19 cellular contexts compared by ENCODE assay signal in the genomic region with DNA sequence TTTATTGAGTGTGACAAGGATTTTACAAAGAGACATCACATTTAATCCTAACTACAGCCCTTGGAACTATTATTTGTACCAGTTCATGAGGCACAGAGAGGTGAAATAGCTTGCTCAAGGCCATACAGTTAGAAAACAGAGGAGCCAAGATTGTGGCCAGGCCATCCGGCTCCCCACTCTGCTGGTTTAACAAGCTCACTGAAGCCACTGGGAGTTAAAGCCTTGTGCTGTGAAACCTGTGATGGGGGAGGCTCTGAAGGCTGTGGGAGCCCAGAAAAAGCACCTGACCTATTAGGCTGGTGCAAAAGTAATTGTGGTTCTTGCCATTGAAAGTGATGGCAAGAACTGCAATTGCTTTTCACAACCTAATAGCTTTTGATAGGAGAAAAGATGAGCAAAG.
A peak's percentile ranks its signal among the peaks of the same experiment; 100 is the strongest.
DNase-seq lines count a peak whose midpoint lies in the region; ATAC-seq, FAIRE-seq and TF ChIP-seq lines count a peak whose summit lies in the region.
"Had no signal": no experiment of that assay in that cellular context is flagged by ENCODE, and none has a peak within 500 bp of the region (broad histone marks: within the 10 kb centered on the region; RNA-seq: fewer than 3 reads in every experiment).

No MANE protein-coding gene starts in this region.

- H3K9me3 ChIP-seq in A549: no peaks in the 10 kb centered on the region
- H3K9me3 ChIP-seq in Panc1 (ENCODE audit: control insufficient read depth, insufficient read depth, low read depth, low read length): no peaks in the 10 kb centered on the region
- no peaks in the 10 kb centered on the region for H3K9me3 ChIP-seq in esophagus muscularis mucosa
- no peaks in the 10 kb centered on the region for H3K9me3 ChIP-seq in psoas muscle
- H3K9me3 ChIP-seq: BLaER1 treated with 17β-estradiol and CSF1 and Interleukin-3, amounts not matched to agents 10 nM and 100 nM; HAP-1 had no signal

- in situ Hi-C loops in Panc1 (cut with HindIII; ENCODE audit: low pct_unique_long_range_greater_than_20kb, low sequenced_read_pairs): no loop called here

- DNase-seq in A549 (ENCODE audit: low read depth in 1 of 2, low spot score in 1 of 2) (no peak), Panc1 (ENCODE audit: low read depth, low spot score) (no peak), esophagus muscularis mucosa (ENCODE audit: extremely low spot score) (no peak), psoas muscle (no peak), cardiac septum (ENCODE audit: low spot score) (no peak), left cardiac atrium (no peak)
- DNase-seq: AML-193; Calu3; CD4-positive, CD25-positive, alpha-beta regulatory T cell; DMS 273 treated with DMSO at 0.1 percent for 48 hours; DMS79; GOT3 had no signal

- ATAC-seq in A549 (no peak), Panc1 (no peak), psoas muscle (no peak), HG03135 (IDR thresholded peaks at IDR 0.05; ENCODE audit: unreplicated experiment) (no peak), GM19452 (IDR thresholded peaks at IDR 0.05; ENCODE audit: unreplicated experiment) (no peak), left cardiac atrium (no peak)

- peak overlapping the region; percentile 20; the same call in 2 of the 3 replicates for H3K4me2 ChIP-seq in A549
- H3K4me2 ChIP-seq: BLaER1 treated with 17β-estradiol and CSF1 and Interleukin-3, amounts not matched to agents 10 nM and 100 nM had no signal

- H3K36me3 ChIP-seq in Panc1 (ENCODE audit: control insufficient read depth, insufficient read depth, low read length) (no peaks in the 10 kb centered on the region), esophagus muscularis mucosa (no peaks in the 10 kb centered on the region), psoas muscle (ENCODE audit: insufficient read depth in 1 of 2, low read depth in 1 of 2) (no peaks in the 10 kb centered on the region)
- H3K36me3 ChIP-seq: BLaER1 treated with 17β-estradiol and CSF1 and Interleukin-3, amounts not matched to agents 10 nM and 100 nM; HAP-1 had no signal

- TF ChIP-seq POLR2A in A549 (IDR thresholded peaks at IDR 0.05; ENCODE audit: low read length) (no peak), esophagus muscularis mucosa (IDR thresholded peaks at IDR 0.05; ENCODE audit: low read depth) (no peak)

- no peak for TF ChIP-seq EP300 in A549 (IDR thresholded peaks at IDR 0.05)
- TF ChIP-seq EP300 in esophagus muscularis mucosa (IDR thresholded peaks at IDR 0.05): no peak

- peaks cover 24% of the 10 kb centered on the region; the same call in 2 of the 3 replicates for H3K4me1 ChIP-seq in A549
- no peaks in the 10 kb centered on the region for H3K4me1 ChIP-seq in Panc1 (ENCODE audit: control insufficient read depth, insufficient read depth, low read length)
- peaks cover 0 to 49% (median 28%) of the 10 kb centered on the region in 4 donors for H3K4me1 ChIP-seq in esophagus muscularis mucosa
- H3K4me1 ChIP-seq in psoas muscle: peaks cover 18% of the 10 kb centered on the region
- H3K4me1 ChIP-seq: HAP-1 had no signal

- POLR2A ChIA-PET in A549 (lab: Yijun Ruan, JAX) (no interaction called here), Panc1 (lab: Charles Lee) (interaction anchor here (0.5 kb wide), 1 partner anchor 30 kb away, joined by 11 read pairs; no protein-coding TSS in a partner anchor)

- TF ChIP-seq RAD21 in A549 (conservative IDR thresholded peaks at IDR 0.05 in 1 of 2, IDR thresholded peaks at IDR 0.05 in 1 of 2): no peak

- BruUV-seq in Panc1 (replicated peaks; lab: Mats Ljungman, UMichigan): no TSS peak

- intact Hi-C loops in Panc1 (cut with micrococcal nuclease; ENCODE audit: unreplicated experiment): no loop called here
- intact Hi-C loops in esophagus muscularis mucosa (cut with DNase I): no loop called here
- intact Hi-C loops in psoas muscle (cut with DNase I): no loop called here
- intact Hi-C loops in cardiac septum (cut with DNase I): no loop called here
- intact Hi-C loops in left cardiac atrium (cut with DNase I): no loop called here

- FAIRE-seq in A549 (lab: Jason Lieb, UNC): no peak
- FAIRE-seq: G401.6, GM12891 had no signal

- TF ChIP-seq CTCF in A549 (IDR thresholded peaks at IDR 0.05) (no peak), Panc1 (IDR thresholded peaks at IDR 0.05) (no peak), esophagus muscularis mucosa (IDR thresholded peaks at IDR 0.05) (no peak), psoas muscle (IDR thresholded peaks at IDR 0.05) (no peak)

- H3K4me3 ChIP-seq in A549: no peak overlapping the region
- H3K4me3 ChIP-seq in Panc1 (ENCODE audit: low read depth in 2 of 2, low read length in 2 of 2): no peak overlapping the region
- H3K4me3 ChIP-seq in esophagus muscularis mucosa: no peak overlapping the region
- H3K4me3 ChIP-seq in psoas muscle: no peak overlapping the region
- H3K4me3 ChIP-seq: BLaER1 treated with 17β-estradiol and CSF1 and Interleukin-3, amounts not matched to agents 10 nM and 100 nM; HAP-1 had no signal

- CTCF ChIA-PET in A549 (lab: Yijun Ruan, JAX): interaction anchor here (0.7 to 6.2 kb wide), 6 partner anchors 13 to 583 kb away, joined by 3 to 26 read pairs (median 16); a partner anchor contains a TSS
- CTCF ChIA-PET in Panc1 (lab: Charles Lee): no interaction called here

- WGBS in A549 (ENCODE audit: missing lambda C conversion rate): 83% methylated on average over 1 of the region's 1 CpG
- 88% methylated on average over 1 of the region's 1 CpG for WGBS in esophagus muscularis mucosa
- 52 to 69% (median 67%) methylated on average over 1 of the region's 1 CpG for WGBS in psoas muscle, 3 donors

- H3K27ac ChIP-seq in A549: peak overlapping the region in 1 of 2 experiments; percentile 7; a peak in 1 of 6 replicates
- peak overlapping the region; percentile 54; the same call in 1 of the 2 replicates for H3K27ac ChIP-seq in Panc1 (ENCODE audit: low read length)
- peak overlapping the region; percentile 4 to 40 (median 37) for H3K27ac ChIP-seq in esophagus muscularis mucosa (replicated peaks in 1 of 4)
- H3K27ac ChIP-seq in psoas muscle: peak overlapping the region; percentile 41
- H3K27ac ChIP-seq: 22Rv1; BLaER1 treated with 17β-estradiol and CSF1 and Interleukin-3, amounts not matched to agents 10 nM and 100 nM had no signal

- no peaks in the 10 kb centered on the region for H3K27me3 ChIP-seq in Panc1 (ENCODE audit: control insufficient read depth, insufficient read depth, low read length)
- no peaks in the 10 kb centered on the region for H3K27me3 ChIP-seq in esophagus muscularis mucosa
- no peaks in the 10 kb centered on the region for H3K27me3 ChIP-seq in psoas muscle (ENCODE audit: insufficient read depth in 3 of 3, low read length in 2 of 3)
- H3K27me3 ChIP-seq: BLaER1 treated with 17β-estradiol and CSF1 and Interleukin-3, amounts not matched to agents 10 nM and 100 nM had no signal

TF ChIP-seq in A549, 52 proteins besides CTCF, POLR2A, EP300 and RAD21 (continues in another document):
- TF ChIP-seq, protein P1, sequence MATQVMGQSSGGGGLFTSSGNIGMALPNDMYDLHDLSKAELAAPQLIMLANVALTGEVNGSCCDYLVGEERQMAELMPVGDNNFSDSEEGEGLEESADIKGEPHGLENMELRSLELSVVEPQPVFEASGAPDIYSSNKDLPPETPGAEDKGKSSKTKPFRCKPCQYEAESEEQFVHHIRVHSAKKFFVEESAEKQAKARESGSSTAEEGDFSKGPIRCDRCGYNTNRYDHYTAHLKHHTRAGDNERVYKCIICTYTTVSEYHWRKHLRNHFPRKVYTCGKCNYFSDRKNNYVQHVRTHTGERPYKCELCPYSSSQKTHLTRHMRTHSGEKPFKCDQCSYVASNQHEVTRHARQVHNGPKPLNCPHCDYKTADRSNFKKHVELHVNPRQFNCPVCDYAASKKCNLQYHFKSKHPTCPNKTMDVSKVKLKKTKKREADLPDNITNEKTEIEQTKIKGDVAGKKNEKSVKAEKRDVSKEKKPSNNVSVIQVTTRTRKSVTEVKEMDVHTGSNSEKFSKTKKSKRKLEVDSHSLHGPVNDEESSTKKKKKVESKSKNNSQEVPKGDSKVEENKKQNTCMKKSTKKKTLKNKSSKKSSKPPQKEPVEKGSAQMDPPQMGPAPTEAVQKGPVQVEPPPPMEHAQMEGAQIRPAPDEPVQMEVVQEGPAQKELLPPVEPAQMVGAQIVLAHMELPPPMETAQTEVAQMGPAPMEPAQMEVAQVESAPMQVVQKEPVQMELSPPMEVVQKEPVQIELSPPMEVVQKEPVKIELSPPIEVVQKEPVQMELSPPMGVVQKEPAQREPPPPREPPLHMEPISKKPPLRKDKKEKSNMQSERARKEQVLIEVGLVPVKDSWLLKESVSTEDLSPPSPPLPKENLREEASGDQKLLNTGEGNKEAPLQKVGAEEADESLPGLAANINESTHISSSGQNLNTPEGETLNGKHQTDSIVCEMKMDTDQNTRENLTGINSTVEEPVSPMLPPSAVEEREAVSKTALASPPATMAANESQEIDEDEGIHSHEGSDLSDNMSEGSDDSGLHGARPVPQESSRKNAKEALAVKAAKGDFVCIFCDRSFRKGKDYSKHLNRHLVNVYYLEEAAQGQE (IDR thresholded peaks at IDR 0.05): no peak
- TF ChIP-seq CBX8 (IDR thresholded peaks at IDR 0.05) (no peak), TP53 (CRISPR knock-in tag; IDR thresholded peaks at IDR 0.05) (no peak), BHLHE40 (IDR thresholded peaks at IDR 0.05; ENCODE audit: low read depth, low read length) (no peak), HDAC2 (IDR thresholded peaks at IDR 0.05) (no peak), SREBF2 (IDR thresholded peaks at IDR 0.05) (no peak), JUNB (IDR thresholded peaks at IDR 0.05) (no peak), ZSCAN20 (CRISPR knock-in tag; IDR thresholded peaks at IDR 0.05) (no peak), EHF (CRISPR knock-in tag; IDR thresholded peaks at IDR 0.05) (no peak), CBX2 (IDR thresholded peaks at IDR 0.05; ENCODE audit: borderline replicate concordance, low read depth) (no peak)
- TF ChIP-seq, protein P2, sequence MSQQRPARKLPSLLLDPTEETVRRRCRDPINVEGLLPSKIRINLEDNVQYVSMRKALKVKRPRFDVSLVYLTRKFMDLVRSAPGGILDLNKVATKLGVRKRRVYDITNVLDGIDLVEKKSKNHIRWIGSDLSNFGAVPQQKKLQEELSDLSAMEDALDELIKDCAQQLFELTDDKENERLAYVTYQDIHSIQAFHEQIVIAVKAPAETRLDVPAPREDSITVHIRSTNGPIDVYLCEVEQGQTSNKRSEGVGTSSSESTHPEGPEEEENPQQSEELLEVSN (IDR thresholded peaks at IDR 0.05; ENCODE audit: borderline replicate concordance, low read depth): no peak
- TF ChIP-seq, protein P3, sequence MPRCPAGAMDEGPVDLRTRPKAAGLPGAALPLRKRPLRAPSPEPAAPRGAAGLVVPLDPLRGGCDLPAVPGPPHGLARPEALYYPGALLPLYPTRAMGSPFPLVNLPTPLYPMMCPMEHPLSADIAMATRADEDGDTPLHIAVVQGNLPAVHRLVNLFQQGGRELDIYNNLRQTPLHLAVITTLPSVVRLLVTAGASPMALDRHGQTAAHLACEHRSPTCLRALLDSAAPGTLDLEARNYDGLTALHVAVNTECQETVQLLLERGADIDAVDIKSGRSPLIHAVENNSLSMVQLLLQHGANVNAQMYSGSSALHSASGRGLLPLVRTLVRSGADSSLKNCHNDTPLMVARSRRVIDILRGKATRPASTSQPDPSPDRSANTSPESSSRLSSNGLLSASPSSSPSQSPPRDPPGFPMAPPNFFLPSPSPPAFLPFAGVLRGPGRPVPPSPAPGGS (IDR thresholded peaks at IDR 0.05): no peak
